ENCODE assay signal across 27 cellular contexts in genomic region chr2:121960251-121960650, GRCh38.
A peak's percentile ranks its signal among the peaks of the same experiment; 100 is the strongest.
DNase-seq lines count a peak whose midpoint lies in the region; ATAC-seq, FAIRE-seq and TF ChIP-seq lines count a peak whose summit lies in the region.
"Had no signal": no experiment of that assay in that cellular context is flagged by ENCODE, and none has a peak within 500 bp of the region (broad histone marks: within the 10 kb centered on the region; RNA-seq: fewer than 3 reads in every experiment).

No MANE protein-coding gene starts in this region.

- H3K9me2 ChIP-seq in Karpas-422 (replicated peaks; ENCODE audit: insufficient read depth, low read length), result no peaks in the 10 kb centered on the region
- H3K9me2 ChIP-seq: SK-N-SH had no signal

- CTCF ChIA-PET in HepG2 (lab: Yijun Ruan, JAX; ENCODE audit: low intra/inter-chr PET ratio, low total read pairs), result no interaction called here

- H2AFZ ChIP-seq in Karpas-422 (ENCODE audit: low read length), result no peak overlapping the region
- H2AFZ ChIP-seq in HepG2 (ENCODE audit: low read length), result no peak overlapping the region

- TF ChIP-seq EP300 in HepG2 (IDR thresholded peaks at IDR 0.05; ENCODE audit: low read depth in 2 of 2, low read length in 2 of 2) (no peak), HepG2 (CRISPR knock-in tag; IDR thresholded peaks at IDR 0.05; ENCODE audit: borderline replicate concordance) (no peak)

- H3K4me3 ChIP-seq in Karpas-422 (ENCODE audit: low read length) (no peak overlapping the region), HepG2 (replicated peaks in 1 of 3; ENCODE audit: insufficient read depth in 1 of 3, low read depth in 2 of 3, low read length in 3 of 3) (no peak overlapping the region)
- H3K4me3 ChIP-seq: esophagus muscularis mucosa, sigmoid colon, tibial artery had no signal

- H3K27me3 ChIP-seq in Karpas-422 (ENCODE audit: low read length) (no peaks in the 10 kb centered on the region; the same call in 1 of the 2 replicates), HepG2 (ENCODE audit: control insufficient read depth in 1 of 2, insufficient read depth in 2 of 2, low read length in 2 of 2) (peaks cover 0 to 12% of the 10 kb centered on the region in 2 experiments; a peak in 2 of 5 replicates)
- H3K27me3 ChIP-seq: esophagus muscularis mucosa, sigmoid colon, tibial artery had no signal

- ATAC-seq in GM18508 (IDR thresholded peaks at IDR 0.05; ENCODE audit: insufficient read depth, unreplicated experiment), result peak; percentile 81
- peak; percentile 65 for ATAC-seq in GM19351 (IDR thresholded peaks at IDR 0.05; ENCODE audit: unreplicated experiment)
- ATAC-seq in HG02981 (IDR thresholded peaks at IDR 0.05; ENCODE audit: unreplicated experiment), result peak; percentile 75
- no peak for ATAC-seq in HepG2
- no peak for ATAC-seq in GM21367 (IDR thresholded peaks at IDR 0.05; ENCODE audit: unreplicated experiment)
- ATAC-seq: left lobe of liver; stimulated activated naive B cell treated with anti-CD40 and anti-IgM and Interleukin-4, amounts not matched to agents 10 μg/mL and 1 μg/mL and 100 μg/mL, for 72 hours had no signal

- no TSS peak for BruUV-seq in HepG2 (replicated peaks; lab: Mats Ljungman, UMichigan)

- no peak for TF ChIP-seq RAD21 in HepG2 (CRISPR knock-in tag; IDR thresholded peaks at IDR 0.05)

- no peak for TF ChIP-seq POLR2A in HepG2 (IDR thresholded peaks at IDR 0.05; ENCODE audit: insufficient read depth in 1 of 2, low read depth in 2 of 2, low read length in 2 of 2)

- DNase-seq in Karpas-422 (no peak), HepG2 (ENCODE audit: low spot score) (no peak), HK-2 (ENCODE audit: unreplicated experiment) (no peak)
- DNase-seq in activated CD8-positive, alpha-beta memory T cell treated with anti-CD3 and anti-CD28 coated beads, Interleukin-2, amount 50 U/mL, for 4 hours, result no peak
- DNase-seq: activated B cell treated with CpG ODN at 0.5 μM for 24 hours; activated CD4-positive, alpha-beta memory T cell treated with anti-CD3 and anti-CD28 coated beads, Interleukin-2, amount 10 ng/mL, durations not matched to agents 7 days and 5 days; activated naive CD4-positive, alpha-beta T cell treated with anti-CD3 and anti-CD28 coated beads, Interleukin-2, amount 50 U/mL, for 16 hours; activated T-cell treated with anti-CD3 and anti-CD28 coated beads, Interleukin-2, amount 50 U/mL, for 1 hour; aorta; CD4-positive, CD25-positive, alpha-beta regulatory T cell; DMS153; effector CD8-positive, alpha-beta T cell; midbrain; NCI-H2227 treated with DMSO at 0.1 percent for 48 hours; NCI-H82; posterior cingulate gyrus; sigmoid colon; SK-N-SH; stimulated activated naive B cell treated with anti-CD40 and anti-IgM and Interleukin-4, amounts not matched to agents 10 μg/mL and 1 μg/mL and 100 μg/mL, for 72 hours; tibial artery had no signal

- in situ Hi-C loops in HepG2 (cut with HindIII; ENCODE audit: extremely low pct_ligation_motif_present, low pct_unique_long_range_greater_than_20kb), result no loop called here

- no peaks in the 10 kb centered on the region for H3K79me2 ChIP-seq in Karpas-422 (ENCODE audit: low read length)
- H3K79me2 ChIP-seq in HepG2 (ENCODE audit: insufficient read depth, low read length), result no peaks in the 10 kb centered on the region

- H3K4me1 ChIP-seq in Karpas-422 (ENCODE audit: low read length) (peaks cover 35% of the 10 kb centered on the region), HepG2 (ENCODE audit: insufficient read depth, low read length) (no peaks in the 10 kb centered on the region)
- H3K4me1 ChIP-seq: esophagus muscularis mucosa, sigmoid colon, tibial artery had no signal

- 9% methylated on average over 7 of the region's 7 CpGs for WGBS in HepG2 (ENCODE audit: low lambda C conversion rate)

- H3K9ac ChIP-seq in Karpas-422 (ENCODE audit: low read length), result no peak overlapping the region
- no peak overlapping the region for H3K9ac ChIP-seq in HepG2 (ENCODE audit: insufficient read depth, low read depth, low read length)
- H3K9ac ChIP-seq: SK-N-SH had no signal

- H3K36me3 ChIP-seq in Karpas-422 (ENCODE audit: insufficient read depth, low read length), result no peaks in the 10 kb centered on the region
- no peaks in the 10 kb centered on the region for H3K36me3 ChIP-seq in HepG2 (replicated peaks in 1 of 2; ENCODE audit: control insufficient read depth in 1 of 2, insufficient read depth in 2 of 2, low read length in 2 of 2)
- H3K36me3 ChIP-seq: esophagus muscularis mucosa, sigmoid colon, tibial artery had no signal

- POLR2A ChIA-PET in HepG2 (lab: Yijun Ruan, JAX), result no interaction called here

- intact Hi-C loops in HepG2 (cut with micrococcal nuclease; ENCODE audit: unreplicated experiment), result no loop called here

- H4K20me1 ChIP-seq in Karpas-422 (ENCODE audit: insufficient read depth, low read depth, low read length) (no peaks in the 10 kb centered on the region), HepG2 (ENCODE audit: insufficient read depth, low read length) (no peaks in the 10 kb centered on the region)

- TF ChIP-seq CTCF in HepG2 (CRISPR knock-in tag; IDR thresholded peaks at IDR 0.05), result no peak

- H3K4me2 ChIP-seq in Karpas-422 (ENCODE audit: low read depth, low read length, poor library complexity, severe bottlenecking), result peak overlapping the region; percentile 40
- no peak overlapping the region for H3K4me2 ChIP-seq in HepG2 (ENCODE audit: low read depth, low read length)
- H3K4me2 ChIP-seq: SK-N-SH had no signal

- H3K9me3 ChIP-seq in Karpas-422 (ENCODE audit: low read length) (no peaks in the 10 kb centered on the region), HepG2 (ENCODE audit: low read length) (no peaks in the 10 kb centered on the region)
- H3K9me3 ChIP-seq: sigmoid colon, SK-N-SH, tibial artery had no signal

- H3K27ac ChIP-seq in Karpas-422 (ENCODE audit: low read length), result no peak overlapping the region
- no peak overlapping the region for H3K27ac ChIP-seq in HepG2 (ENCODE audit: extremely low read length, insufficient read depth, low read length)
- H3K27ac ChIP-seq: esophagus muscularis mucosa, sigmoid colon, tibial artery had no signal

- FAIRE-seq in HepG2 (lab: Jason Lieb, UNC), result no peak
- FAIRE-seq: H1 had no signal

TF ChIP-seq in HepG2, 621 proteins besides CTCF, POLR2A, EP300 and RAD21:
- TF ChIP-seq PAX8 (CRISPR knock-in tag; IDR thresholded peaks at IDR 0.05; ENCODE audit: borderline replicate concordance), result no peak
- TF ChIP-seq CBFB (CRISPR knock-in tag; IDR thresholded peaks at IDR 0.05), result no peak
- TF ChIP-seq ZNF598 (CRISPR knock-in tag; IDR thresholded peaks at IDR 0.05; ENCODE audit: borderline replicate concordance), result no peak
- no peak for TF ChIP-seq ZNF18 (CRISPR knock-in tag; IDR thresholded peaks at IDR 0.05; ENCODE audit: insufficient replicate concordance)
- no peak for TF ChIP-seq KAT7 (CRISPR knock-in tag; IDR thresholded peaks at IDR 0.05; ENCODE audit: borderline replicate concordance)
- TF ChIP-seq TEAD2 (CRISPR knock-in tag; IDR thresholded peaks at IDR 0.05), result no peak
- TF ChIP-seq ADNP (CRISPR knock-in tag; IDR thresholded peaks at IDR 0.05), result no peak
- TF ChIP-seq ZFP1 (CRISPR knock-in tag; IDR thresholded peaks at IDR 0.05), result no peak
- TF ChIP-seq ZNF839 (CRISPR knock-in tag; IDR thresholded peaks at IDR 0.05; ENCODE audit: borderline replicate concordance), result no peak
- no peak for TF ChIP-seq ZNF512B (CRISPR knock-in tag; IDR thresholded peaks at IDR 0.05; ENCODE audit: borderline replicate concordance)
- TF ChIP-seq MXD1 (CRISPR knock-in tag; IDR thresholded peaks at IDR 0.05), result no peak
- TF ChIP-seq SAP130 (CRISPR knock-in tag; IDR thresholded peaks at IDR 0.05; ENCODE audit: low read depth), result no peak
- TF ChIP-seq GABPB1 (CRISPR knock-in tag; IDR thresholded peaks at IDR 0.05), result no peak
- no peak for TF ChIP-seq SMC3 (IDR thresholded peaks at IDR 0.05; ENCODE audit: low read length)
- TF ChIP-seq HDAC6 (IDR thresholded peaks at IDR 0.05; ENCODE audit: low read depth, low read length), result no peak
- no peak for TF ChIP-seq KDM5B (CRISPR knock-in tag; IDR thresholded peaks at IDR 0.05; ENCODE audit: borderline replicate concordance)
- TF ChIP-seq YEATS2 (CRISPR knock-in tag; IDR thresholded peaks at IDR 0.05; ENCODE audit: borderline replicate concordance), result no peak

Comparison
In these comparisons a context has a peak if more than half of its experiments do, and no peak if none do; other contexts are left out.
1. ATAC-seq: peak in GM18508 (single experiment), GM19351 (single experiment) and HG02981 (single experiment); none in HepG2 (single experiment) and GM21367 (single experiment).